12 cellular contexts compared by ENCODE assay signal in genomic region chr12:110354172-110354780, GRCh38. TPM values are rescaled to one million over a fixed set of nuclear protein-coding genes. Genes with fewer than 3 reads are reported as not detected.
DNase-seq lines count a peak whose midpoint lies in the region; ATAC-seq and TF ChIP-seq lines count a peak whose summit lies in the region.
"Had no signal": no experiment of that assay in that cellular context is flagged by ENCODE, and none has a peak within 500 bp of the region (broad histone marks: within the 10 kb centered on the region; RNA-seq: fewer than 3 reads in every experiment).

No MANE protein-coding gene starts in this region.

- intact Hi-C loops in right lobe of liver (cut with DNase I): no loop called here

- no peaks in the 10 kb centered on the region for H3K4me1 ChIP-seq in right lobe of liver

- peaks cover 0 to 19% (median 8%) of the 10 kb centered on the region in 4 donors for H3K36me3 ChIP-seq in right lobe of liver

- no peaks in the 10 kb centered on the region for H3K9me3 ChIP-seq in right lobe of liver
- H3K9me3 ChIP-seq: neutrophil had no signal

- TF ChIP-seq POLR2A in right lobe of liver (IDR thresholded peaks at IDR 0.05): no peak

- H3K27me3 ChIP-seq in right lobe of liver: no peaks in the 10 kb centered on the region
- H3K27me3 ChIP-seq: neutrophil had no signal

- ATAC-seq in right lobe of liver: peak; percentile 13 to 47 (median 36)
- ATAC-seq in HG03442 (IDR thresholded peaks at IDR 0.05; ENCODE audit: unreplicated experiment): no peak
- no peak for ATAC-seq in HG02840 (IDR thresholded peaks at IDR 0.05; ENCODE audit: low FRiP score, unreplicated experiment)

- WGBS in right lobe of liver (ENCODE audit: insufficient coverage, low coverage, low lambda C conversion rate, missing lambda C conversion rate): 47% methylated on average over 7 of the region's 7 CpGs

- TF ChIP-seq CTCF in right lobe of liver (IDR thresholded peaks at IDR 0.05): no peak

- H3K4me3 ChIP-seq in right lobe of liver: no peak overlapping the region

- peak; percentile 20 for DNase-seq in Daoy (ENCODE audit: low read depth)
- DNase-seq in NCI-H524 treated with DMSO at 0.1 percent for 48 hours (lab: John Stamatoyannopoulos, UW): peak; percentile 68
- DNase-seq in cerebellar cortex (ENCODE audit: low spot score): peak; percentile 59
- DNase-seq in right lobe of liver: no peak
- DNase-seq in putamen (ENCODE audit: low spot score): no peak
- DNase-seq in DMS153 (lab: John Stamatoyannopoulos, UW): no peak
- DNase-seq: DMS79 treated with DMSO at 0.1 percent for 48 hours; kidney glomerular epithelial cell; stimulated activated naive B cell treated with anti-CD40 and anti-IgM and Interleukin-4, amounts not matched to agents 10 μg/mL and 1 μg/mL and 100 μg/mL, for 72 hours had no signal

- no peak overlapping the region for H3K27ac ChIP-seq in right lobe of liver
- H3K27ac ChIP-seq: neutrophil had no signal

RNA-seq across cellular contexts. Expression of gene ANAPC7, which starts 49.2 kb away (rescaled TPM):
- 50.7 and 56.6 TPM in 2 replicates for total RNA-seq in Daoy (2014; rRNA removed; shearing (Covaris generic))
- total RNA-seq in right lobe of liver: 10 to 100 TPM; 14.6 to 22.8 (median 18.0) TPM

Comparison
In these comparisons a context has a peak if more than half of its experiments do, and no peak if none do; other contexts are left out.
1. DNase-seq: peak in Daoy (single experiment), NCI-H524 treated with DMSO at 0.1 percent for 48 hours (single experiment) and cerebellar cortex (single experiment); none in right lobe of liver (0 of 3), putamen (single experiment) and DMS153 (single experiment).
2. ATAC-seq: peak in right lobe of liver (4 of 4); none in HG03442 (single experiment) and HG02840 (single experiment).